In the genomic region with DNA sequence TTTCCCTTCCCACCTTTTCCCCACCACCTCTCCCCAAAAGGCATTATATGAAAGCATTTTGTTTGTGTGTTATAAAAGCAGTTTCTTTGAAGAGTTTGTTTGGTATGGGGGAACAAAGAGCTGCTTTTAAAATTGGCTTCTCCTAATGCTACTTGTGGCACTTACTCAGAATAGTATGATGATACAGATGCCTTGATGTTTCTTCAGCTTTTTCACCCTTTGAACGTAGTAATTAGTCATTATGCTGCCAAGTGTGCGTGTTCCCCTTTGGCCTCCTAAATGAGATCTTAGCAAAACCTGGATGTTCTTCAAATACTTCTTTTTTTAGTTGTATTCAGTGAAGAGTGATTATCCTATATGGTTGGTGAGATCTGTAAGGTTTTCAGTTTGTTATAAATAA, we compare ENCODE assay signal across 21 cellular contexts.
DNase-seq lines count a peak whose midpoint lies in the region; ATAC-seq lines count a peak whose summit lies in the region.
"Had no signal": no experiment of that assay in that cellular context is flagged by ENCODE, and none has a peak within 500 bp of the region (broad histone marks: within the 10 kb centered on the region; RNA-seq: fewer than 3 reads in every experiment).

No MANE protein-coding gene starts in this region.

- peaks cover 9% of the 10 kb centered on the region for H3K4me1 ChIP-seq in CD8-positive, alpha-beta memory T cell (ENCODE audit: insufficient read depth, low read length)
- H3K4me1 ChIP-seq: A549, BE2C, Caco-2 had no signal

- DNase-seq in activated T-cell treated with anti-CD3 and anti-CD28 coated beads, Interleukin-2, amount 50 U/mL, for 72 hours, result no peak
- no peak for DNase-seq in activated T-cell treated with anti-CD3 and anti-CD28 coated beads, Interleukin-2, amount 50 U/mL, for 24 hours
- no peak for DNase-seq in CD8-positive, alpha-beta memory T cell
- DNase-seq in effector memory CD8-positive, alpha-beta T cell, result no peak
- DNase-seq in stimulated activated effector memory CD8-positive, alpha-beta T cell treated with anti-CD3 and anti-CD28 coated beads, Interleukin-12 subunit alpha, Interleukin-12 subunit beta, amount 100 ng/mL, for 72 hours (ENCODE audit: low spot score in 2 of 2), result no peak
- DNase-seq in kidney tubule cell (ENCODE audit: low spot score), result no peak
- DNase-seq: 8988T; ACHN; AML-193; BE2C; Caco-2; CD4-positive, alpha-beta T cell; DMS153; DND-41; H9 had no signal

- peaks cover 8 to 10% of the 10 kb centered on the region in 2 donors for H3K36me3 Mint-ChIP-seq in activated T-cell treated with anti-CD3 and anti-CD28 coated beads, Interleukin-2, amount 50 U/mL, for 72 hours (ENCODE audit: insufficient read depth in 2 of 2)
- peaks cover 11% of the 10 kb centered on the region for H3K36me3 Mint-ChIP-seq in activated T-cell treated with anti-CD3 and anti-CD28 coated beads, Interleukin-2, amount 50 U/mL, for 24 hours (ENCODE audit: low read depth)
- H3K36me3 Mint-ChIP-seq in CD8-positive, alpha-beta memory T cell, result peaks cover 0 to 13% (median 6%) of the 10 kb centered on the region in 3 donors
- peaks cover 3% of the 10 kb centered on the region for H3K36me3 Mint-ChIP-seq in effector memory CD8-positive, alpha-beta T cell (ENCODE audit: insufficient read depth)
- H3K36me3 Mint-ChIP-seq in stimulated activated effector memory CD8-positive, alpha-beta T cell treated with anti-CD3 and anti-CD28 coated beads, Interleukin-12 subunit alpha, Interleukin-12 subunit beta, amount 100 ng/mL, for 72 hours, result no peaks in the 10 kb centered on the region

- peak; percentile 52 to 60 for ATAC-seq in activated T-cell treated with anti-CD3 and anti-CD28 coated beads, Interleukin-2, amount 50 U/mL, for 72 hours (replicated peaks in 1 of 2)
- ATAC-seq in effector memory CD8-positive, alpha-beta T cell (replicated peaks), result peak; percentile 31
- peak; percentile 88 for ATAC-seq in stimulated activated effector memory CD8-positive, alpha-beta T cell treated with anti-CD3 and anti-CD28 coated beads, Interleukin-12 subunit alpha, Interleukin-12 subunit beta, amount 100 ng/mL, for 72 hours
- no peak for ATAC-seq in HG03378 (IDR thresholded peaks at IDR 0.05; ENCODE audit: unreplicated experiment)
- ATAC-seq: A549, GM23338, HCT116 had no signal

- H3K4me3 Mint-ChIP-seq in activated T-cell treated with anti-CD3 and anti-CD28 coated beads, Interleukin-2, amount 50 U/mL, for 72 hours, result no peak overlapping the region
- H3K4me3 Mint-ChIP-seq in activated T-cell treated with anti-CD3 and anti-CD28 coated beads, Interleukin-2, amount 50 U/mL, for 24 hours, result no peak overlapping the region
- H3K4me3 Mint-ChIP-seq in CD8-positive, alpha-beta memory T cell, result peak overlapping the region in 6 of 7 donors; percentile 1 to 47 (median 24)
- peak overlapping the region; percentile 13 to 67 for H3K4me3 Mint-ChIP-seq in effector memory CD8-positive, alpha-beta T cell
- no peak overlapping the region for H3K4me3 Mint-ChIP-seq in stimulated activated effector memory CD8-positive, alpha-beta T cell treated with anti-CD3 and anti-CD28 coated beads, Interleukin-12 subunit alpha, Interleukin-12 subunit beta, amount 100 ng/mL, for 72 hours
- H3K4me3 Mint-ChIP-seq: CD14-positive monocyte; CD4-positive, alpha-beta T cell; GM23338; H9 had no signal

- POLR2A ChIA-PET in CD8-positive, alpha-beta memory T cell (lab: Charles Lee), result no interaction called here

- H3K27ac ChIP-seq in CD8-positive, alpha-beta memory T cell (ENCODE audit: low read depth, low read length), result no peak overlapping the region
- H3K27ac ChIP-seq: A549; BLaER1 treated with 17β-estradiol and CSF1 and Interleukin-3, amounts not matched to agents 10 nM and 100 nM had no signal

- no peaks in the 10 kb centered on the region for H3K9me3 ChIP-seq in CD8-positive, alpha-beta memory T cell (ENCODE audit: low read length)
- H3K9me3 ChIP-seq: A549; BE2C; BLaER1 treated with 17β-estradiol and CSF1 and Interleukin-3, amounts not matched to agents 10 nM and 100 nM; Caco-2 had no signal

- no peaks in the 10 kb centered on the region for H3K36me3 ChIP-seq in CD8-positive, alpha-beta memory T cell (ENCODE audit: insufficient read depth, low read length)
- H3K36me3 ChIP-seq: BE2C had no signal

- no peak overlapping the region for H3K4me3 ChIP-seq in CD8-positive, alpha-beta memory T cell (ENCODE audit: low read length)
- H3K4me3 ChIP-seq: A549; BLaER1 treated with 17β-estradiol and CSF1 and Interleukin-3, amounts not matched to agents 10 nM and 100 nM; GM23338 had no signal

- peaks cover 4 to 7% of the 10 kb centered on the region in 2 donors for H3K9me3 Mint-ChIP-seq in activated T-cell treated with anti-CD3 and anti-CD28 coated beads, Interleukin-2, amount 50 U/mL, for 72 hours
- H3K9me3 Mint-ChIP-seq in activated T-cell treated with anti-CD3 and anti-CD28 coated beads, Interleukin-2, amount 50 U/mL, for 24 hours, result no peaks in the 10 kb centered on the region
- no peaks in the 10 kb centered on the region for H3K9me3 Mint-ChIP-seq in CD8-positive, alpha-beta memory T cell
- H3K9me3 Mint-ChIP-seq in effector memory CD8-positive, alpha-beta T cell, result peaks cover 0 to 2% of the 10 kb centered on the region in 2 donors
- no peaks in the 10 kb centered on the region for H3K9me3 Mint-ChIP-seq in stimulated activated effector memory CD8-positive, alpha-beta T cell treated with anti-CD3 and anti-CD28 coated beads, Interleukin-12 subunit alpha, Interleukin-12 subunit beta, amount 100 ng/mL, for 72 hours
- H3K9me3 Mint-ChIP-seq: GM23338, H9 had no signal

- no peaks in the 10 kb centered on the region for H3K27me3 ChIP-seq in CD8-positive, alpha-beta memory T cell (ENCODE audit: insufficient read depth, low read length, poor library complexity, severe bottlenecking)
- H3K27me3 ChIP-seq: BE2C; BLaER1 treated with 17β-estradiol and CSF1 and Interleukin-3, amounts not matched to agents 10 nM and 100 nM had no signal

- H3K27me3 Mint-ChIP-seq in activated T-cell treated with anti-CD3 and anti-CD28 coated beads, Interleukin-2, amount 50 U/mL, for 72 hours (ENCODE audit: low read depth), result no peaks in the 10 kb centered on the region
- no peaks in the 10 kb centered on the region for H3K27me3 Mint-ChIP-seq in activated T-cell treated with anti-CD3 and anti-CD28 coated beads, Interleukin-2, amount 50 U/mL, for 24 hours
- H3K27me3 Mint-ChIP-seq in CD8-positive, alpha-beta memory T cell, result no peaks in the 10 kb centered on the region
- H3K27me3 Mint-ChIP-seq in effector memory CD8-positive, alpha-beta T cell, result no peaks in the 10 kb centered on the region
- H3K27me3 Mint-ChIP-seq: CD4-positive, alpha-beta T cell had no signal

- no peak overlapping the region for H3K27ac Mint-ChIP-seq in activated T-cell treated with anti-CD3 and anti-CD28 coated beads, Interleukin-2, amount 50 U/mL, for 72 hours
- no peak overlapping the region for H3K27ac Mint-ChIP-seq in activated T-cell treated with anti-CD3 and anti-CD28 coated beads, Interleukin-2, amount 50 U/mL, for 24 hours
- peak overlapping the region in 6 of 8 donors; percentile 13 to 68 (median 62) for H3K27ac Mint-ChIP-seq in CD8-positive, alpha-beta memory T cell
- H3K27ac Mint-ChIP-seq in effector memory CD8-positive, alpha-beta T cell, result peak overlapping the region in 1 of 2 donors; percentile 77
- H3K27ac Mint-ChIP-seq in stimulated activated effector memory CD8-positive, alpha-beta T cell treated with anti-CD3 and anti-CD28 coated beads, Interleukin-12 subunit alpha, Interleukin-12 subunit beta, amount 100 ng/mL, for 72 hours, result no peak overlapping the region
- H3K27ac Mint-ChIP-seq: CD14-positive monocyte; CD4-positive, alpha-beta T cell; GM23338; H9 had no signal

- H3K4me1 Mint-ChIP-seq in activated T-cell treated with anti-CD3 and anti-CD28 coated beads, Interleukin-2, amount 50 U/mL, for 72 hours (ENCODE audit: low read depth), result peaks cover 24% of the 10 kb centered on the region
- peaks cover 24% of the 10 kb centered on the region for H3K4me1 Mint-ChIP-seq in activated T-cell treated with anti-CD3 and anti-CD28 coated beads, Interleukin-2, amount 50 U/mL, for 24 hours (ENCODE audit: low read depth)
- H3K4me1 Mint-ChIP-seq in CD8-positive, alpha-beta memory T cell, result peaks cover 44 to 61% (median 52%) of the 10 kb centered on the region in 3 donors
- H3K4me1 Mint-ChIP-seq in effector memory CD8-positive, alpha-beta T cell (ENCODE audit: low read depth in 2 of 2), result peaks cover 20 to 47% of the 10 kb centered on the region in 2 donors
- H3K4me1 Mint-ChIP-seq in stimulated activated effector memory CD8-positive, alpha-beta T cell treated with anti-CD3 and anti-CD28 coated beads, Interleukin-12 subunit alpha, Interleukin-12 subunit beta, amount 100 ng/mL, for 72 hours, result peaks cover 25% of the 10 kb centered on the region
- H3K4me1 Mint-ChIP-seq: CD14-positive monocyte had no signal

- CTCF ChIA-PET in CD8-positive, alpha-beta memory T cell (lab: Charles Lee), result interaction anchor here (0.8 kb wide), 1 partner anchor 30 kb away, joined by 3 read pairs; no protein-coding TSS in a partner anchor

Comparison
In these comparisons a context has a peak if more than half of its experiments do, and no peak if none do; other contexts are left out.
1. H3K27ac Mint-ChIP-seq: peak in CD8-positive, alpha-beta memory T cell (6 of 8); none in activated T-cell treated with anti-CD3 and anti-CD28 coated beads, Interleukin-2, amount 50 U/mL, for 72 hours (single experiment), activated T-cell treated with anti-CD3 and anti-CD28 coated beads, Interleukin-2, amount 50 U/mL, for 24 hours (single experiment) and stimulated activated effector memory CD8-positive, alpha-beta T cell treated with anti-CD3 and anti-CD28 coated beads, Interleukin-12 subunit alpha, Interleukin-12 subunit beta, amount 100 ng/mL, for 72 hours (single experiment).
2. H3K4me3 Mint-ChIP-seq: peak in CD8-positive, alpha-beta memory T cell (6 of 7) and effector memory CD8-positive, alpha-beta T cell (2 of 2); none in activated T-cell treated with anti-CD3 and anti-CD28 coated beads, Interleukin-2, amount 50 U/mL, for 72 hours (0 of 2), activated T-cell treated with anti-CD3 and anti-CD28 coated beads, Interleukin-2, amount 50 U/mL, for 24 hours (single experiment) and stimulated activated effector memory CD8-positive, alpha-beta T cell treated with anti-CD3 and anti-CD28 coated beads, Interleukin-12 subunit alpha, Interleukin-12 subunit beta, amount 100 ng/mL, for 72 hours (single experiment).